Comparison of ENCODE assay signal across 1 cellular context in genomic region chr2:156341482-156342251, GRCh38.
TF ChIP-seq lines count a peak whose summit lies in the region.

No MANE protein-coding gene starts in this region.

TF ChIP-seq in H1, 55 proteins besides CTCF, POLR2A, EP300 and RAD21 (continued from another document):
- peak; percentile 76; the same call in 1 of the 2 replicates for TF ChIP-seq E2F6 (IDR thresholded peaks at IDR 0.05)
- TF ChIP-seq SAP30 (IDR thresholded peaks at IDR 0.05; ENCODE audit: insufficient read depth, insufficient replicate concordance, low read length) = no peak
- no peak for TF ChIP-seq RXRA (IDR thresholded peaks at IDR 0.05; ENCODE audit: insufficient read depth, low read depth, low read length)
- peak; percentile 98 for TF ChIP-seq ASH2L (IDR thresholded peaks at IDR 0.05; ENCODE audit: low read length)
- TF ChIP-seq KDM1A (IDR thresholded peaks at IDR 0.05; ENCODE audit: borderline replicate concordance, low read length) = no peak
- TF ChIP-seq POLR2AphosphoS5 (IDR thresholded peaks at IDR 0.05; ENCODE audit: low read depth, low read length) = peak; percentile 57; the same call in 1 of the 2 replicates
- no peak for TF ChIP-seq RNF2 (IDR thresholded peaks at IDR 0.05; ENCODE audit: borderline replicate concordance, low read depth, low read length, missing control alignments, poor library complexity, severe bottlenecking)
- peak in 1 of 2 experiments; percentile 8; a peak in 1 of 4 replicates for TF ChIP-seq SIN3A (conservative IDR thresholded peaks at IDR 0.05 in 1 of 2, IDR thresholded peaks at IDR 0.05 in 1 of 2; ENCODE audit: low read depth in 1 of 2, low read length in 2 of 2)
- no peak for TF ChIP-seq SIRT6 (IDR thresholded peaks at IDR 0.05; ENCODE audit: low read length)
- TF ChIP-seq CHD7 (IDR thresholded peaks at IDR 0.05; ENCODE audit: insufficient replicate concordance, low read length) = no peak
- no peak for TF ChIP-seq CEBPB (IDR thresholded peaks at IDR 0.05; ENCODE audit: low read depth, low read length)
- no peak for TF ChIP-seq BCL11A (IDR thresholded peaks at IDR 0.05; ENCODE audit: low read depth in 2 of 2, low read length in 2 of 2)
- no peak for TF ChIP-seq JUND (IDR thresholded peaks at IDR 0.05; ENCODE audit: low read length)
- TF ChIP-seq TCF12 (IDR thresholded peaks at IDR 0.05; ENCODE audit: low read depth, low read length) = no peak
- TF ChIP-seq RBBP5 (IDR thresholded peaks at IDR 0.05; ENCODE audit: borderline replicate concordance, low read depth, low read length) = no peak; the same call in 1 of the 2 replicates
- no peak for TF ChIP-seq EZH2 (IDR thresholded peaks at IDR 0.05; ENCODE audit: low read depth, low read length, severe bottlenecking)
- no peak for TF ChIP-seq SRF (IDR thresholded peaks at IDR 0.05; ENCODE audit: low read depth, low read length)
- TF ChIP-seq SP4 (IDR thresholded peaks at IDR 0.05; ENCODE audit: low read length) = no peak
- no peak for TF ChIP-seq ATF3 (IDR thresholded peaks at IDR 0.05; ENCODE audit: insufficient read depth, low read depth, low read length)
- TF ChIP-seq BACH1 (IDR thresholded peaks at IDR 0.05; ENCODE audit: low read length) = peak; percentile 63
- no peak for TF ChIP-seq SP2 (IDR thresholded peaks at IDR 0.05; ENCODE audit: low read length)
- TF ChIP-seq CTBP2 (IDR thresholded peaks at IDR 0.05; ENCODE audit: borderline replicate concordance, insufficient read depth, insufficient read length, low read length) = no peak
- peak; percentile 72 to 95; a peak in 1 of 4 replicates for TF ChIP-seq HDAC2 (IDR thresholded peaks at IDR 0.05; ENCODE audit: borderline replicate concordance in 1 of 2, low read depth in 2 of 2, low read length in 2 of 2)
- no peak for TF ChIP-seq GABPA (IDR thresholded peaks at IDR 0.05; ENCODE audit: borderline replicate concordance, insufficient read depth, low read length)
- TF ChIP-seq MAFK (IDR thresholded peaks at IDR 0.05; ENCODE audit: low read depth, low read length) = no peak
- no peak for TF ChIP-seq NRF1 (IDR thresholded peaks at IDR 0.05; ENCODE audit: low read depth, low read length)
- TF ChIP-seq SIX5 (IDR thresholded peaks at IDR 0.05; ENCODE audit: low read depth, low read length) = no peak
- TF ChIP-seq SP1 (IDR thresholded peaks at IDR 0.05; ENCODE audit: low read depth, low read length) = no peak
- TF ChIP-seq KDM4A (IDR thresholded peaks at IDR 0.05; ENCODE audit: low read depth, low read length, severe bottlenecking) = peak; percentile 76
- TF ChIP-seq POU5F1 (IDR thresholded peaks at IDR 0.05; ENCODE audit: low read depth, low read length) = no peak
- TF ChIP-seq CHD1 (IDR thresholded peaks at IDR 0.05; ENCODE audit: low read depth, low read length) = no peak
- TF ChIP-seq RFX5 (IDR thresholded peaks at IDR 0.05; ENCODE audit: borderline replicate concordance, low read depth, low read length) = no peak
- TF ChIP-seq YY1 (IDR thresholded peaks at IDR 0.05; ENCODE audit: low read depth, low read length) = no peak; the same call in 1 of the 2 replicates
- TF ChIP-seq ATF2 (IDR thresholded peaks at IDR 0.05; ENCODE audit: low read length) = no peak
- TF ChIP-seq EGR1 (IDR thresholded peaks at IDR 0.05; ENCODE audit: borderline replicate concordance, low read depth, low read length) = 0 out of 2 replicates have a peak, but pooled peaks have one; percentile 33
- no peak for TF ChIP-seq SUZ12 (IDR thresholded peaks at IDR 0.05; ENCODE audit: low read length)
- TF ChIP-seq TAF7 (optimal IDR thresholded peaks at IDR 0.05; ENCODE audit: borderline replicate concordance, low read depth, low read length) = peak; percentile 45
- no peak for TF ChIP-seq FOSL1 (IDR thresholded peaks at IDR 0.05; ENCODE audit: insufficient read depth, low read depth, low read length)
- TF ChIP-seq NANOG (IDR thresholded peaks at IDR 0.05; ENCODE audit: insufficient read depth, low read depth, low read length, poor library complexity, severe bottlenecking) = no peak
- TF ChIP-seq USF2 (IDR thresholded peaks at IDR 0.05; ENCODE audit: low read length) = no peak
- TF ChIP-seq GTF2F1 (IDR thresholded peaks at IDR 0.05; ENCODE audit: borderline replicate concordance, low read depth, low read length) = no peak
- TF ChIP-seq TEAD4 (IDR thresholded peaks at IDR 0.05; ENCODE audit: low read depth, low read length) = no peak
- TF ChIP-seq KDM5A (IDR thresholded peaks at IDR 0.05; ENCODE audit: low read length) = no peak
- TF ChIP-seq JUN (IDR thresholded peaks at IDR 0.05; ENCODE audit: low read depth, low read length) = no peak
- TF ChIP-seq CBX5 (IDR thresholded peaks at IDR 0.05; ENCODE audit: low read depth, low read length) = no peak
- TF ChIP-seq CBX8 (IDR thresholded peaks at IDR 0.05; ENCODE audit: borderline replicate concordance, low read depth, low read length) = no peak
- TF ChIP-seq PHF8 (conservative IDR thresholded peaks at IDR 0.05; ENCODE audit: low read depth, low read length) = peak; percentile 41; the same call in 1 of the 2 replicates
